In genomic region chr4:88058295-88058694, GRCh38 we compare ENCODE assay signal across 30 cellular contexts.
"Had no signal": no experiment of that assay in that cellular context is flagged by ENCODE, and none has a peak within 500 bp of the region (broad histone marks: within the 10 kb centered on the region; RNA-seq: fewer than 3 reads in every experiment).

No MANE protein-coding gene starts in this region.

- DNase-seq: activated B cell treated with CpG ODN at 0.5 μM for 24 hours; activated CD4-positive, alpha-beta memory T cell treated with anti-CD3 and anti-CD28 coated beads, Interleukin-2, amount 10 ng/mL, durations not matched to agents 7 days and 5 days; activated CD4-positive, alpha-beta T cell treated with anti-CD3 and anti-CD28 coated beads for 4 hours; activated CD4-positive, alpha-beta T cell treated with anti-CD3 and anti-CD28 coated beads, Interleukin-2, amount 10 ng/mL, durations not matched to agents 24 days and 14 days; activated CD4-positive, alpha-beta T cell treated with anti-CD3 and anti-CD28 coated beads, Interleukin-2, amount 50 U/mL, for 1 hour; activated CD4-positive, alpha-beta T cell treated with anti-CD3 and anti-CD28 coated beads, Interleukin-2, amount 50 U/mL, for 4 hours; activated CD4-positive, CD25-positive, alpha-beta regulatory T cell treated with anti-CD3 and anti-CD28 coated beads, Interleukin-2, amount 50 U/mL, for 72 hours; activated CD8-positive, alpha-beta memory T cell treated with anti-CD3 and anti-CD28 coated beads for 24 hours; activated CD8-positive, alpha-beta memory T cell treated with anti-CD3 and anti-CD28 coated beads, Interleukin-2, amount 10 ng/mL, durations not matched to agents 7 days and 5 days; activated CD8-positive, alpha-beta memory T cell treated with anti-CD3 and anti-CD28 coated beads, Interleukin-2, amount 50 U/mL, for 48 hours; activated CD8-positive, alpha-beta T cell treated with anti-CD3 and anti-CD28 coated beads, Interleukin-2, amount 10 ng/mL, durations not matched to agents 7 days and 5 days; activated effector memory CD4-positive, alpha-beta T cell treated with Interleukin-2 at 50 U/mL for 16 hours; activated gamma-delta T cell; activated naive CD4-positive, alpha-beta T cell treated with anti-CD3 and anti-CD28 coated beads, Interleukin-2, amount 10 ng/mL, durations not matched to agents 7 days and 5 days; activated naive CD4-positive, alpha-beta T cell treated with Interleukin-2 at 50 U/mL for 16 hours; activated naive CD8-positive, alpha-beta T cell treated with anti-CD3 and anti-CD28 coated beads, Interleukin-2, amount 10 ng/mL, durations not matched to agents 7 days and 5 days; activated naive CD8-positive, alpha-beta T cell treated with anti-CD3 and anti-CD28 coated beads, Interleukin-2, amount 50 U/mL, for 24 hours; activated T-cell treated with anti-CD3 and anti-CD28 coated beads, Interleukin-2, amount 50 U/mL, for 24 hours; activated T-cell treated with anti-CD3 and anti-CD28 coated beads, Interleukin-2, amount 50 U/mL, for 48 hours; amygdala; anterior cingulate cortex; body of pancreas; brain microvascular endothelial cell; central memory CD4-positive, alpha-beta T cell; T-helper 1 cell; T-helper 2 cell; T-helper 9 cell had no signal

- ATAC-seq: activated CD8-positive, alpha-beta memory T cell treated with anti-CD3 and anti-CD28 coated beads, Interleukin-2, amount 10 ng/mL, durations not matched to agents 7 days and 5 days; activated CD8-positive, alpha-beta T cell treated with anti-CD3 and anti-CD28 coated beads, Interleukin-2, amount 10 ng/mL, durations not matched to agents 7 days and 5 days; activated naive CD8-positive, alpha-beta T cell treated with anti-CD3 and anti-CD28 coated beads, Interleukin-2, amount 50 U/mL, for 24 hours; body of pancreas had no signal

- H3K4me1 ChIP-seq: ascending aorta, body of pancreas, breast epithelium had no signal

- H3K27me3 ChIP-seq: ascending aorta, body of pancreas, brain microvascular endothelial cell, breast epithelium had no signal

- H3K4me3 ChIP-seq: ascending aorta, body of pancreas, breast epithelium had no signal

- H3K27ac ChIP-seq: ascending aorta, body of pancreas, brain microvascular endothelial cell, breast epithelium, VCaP had no signal

- H3K9me3 ChIP-seq: ascending aorta, body of pancreas, breast epithelium had no signal
